Comparison of ENCODE assay signal across 8 cellular contexts in the genomic region with DNA sequence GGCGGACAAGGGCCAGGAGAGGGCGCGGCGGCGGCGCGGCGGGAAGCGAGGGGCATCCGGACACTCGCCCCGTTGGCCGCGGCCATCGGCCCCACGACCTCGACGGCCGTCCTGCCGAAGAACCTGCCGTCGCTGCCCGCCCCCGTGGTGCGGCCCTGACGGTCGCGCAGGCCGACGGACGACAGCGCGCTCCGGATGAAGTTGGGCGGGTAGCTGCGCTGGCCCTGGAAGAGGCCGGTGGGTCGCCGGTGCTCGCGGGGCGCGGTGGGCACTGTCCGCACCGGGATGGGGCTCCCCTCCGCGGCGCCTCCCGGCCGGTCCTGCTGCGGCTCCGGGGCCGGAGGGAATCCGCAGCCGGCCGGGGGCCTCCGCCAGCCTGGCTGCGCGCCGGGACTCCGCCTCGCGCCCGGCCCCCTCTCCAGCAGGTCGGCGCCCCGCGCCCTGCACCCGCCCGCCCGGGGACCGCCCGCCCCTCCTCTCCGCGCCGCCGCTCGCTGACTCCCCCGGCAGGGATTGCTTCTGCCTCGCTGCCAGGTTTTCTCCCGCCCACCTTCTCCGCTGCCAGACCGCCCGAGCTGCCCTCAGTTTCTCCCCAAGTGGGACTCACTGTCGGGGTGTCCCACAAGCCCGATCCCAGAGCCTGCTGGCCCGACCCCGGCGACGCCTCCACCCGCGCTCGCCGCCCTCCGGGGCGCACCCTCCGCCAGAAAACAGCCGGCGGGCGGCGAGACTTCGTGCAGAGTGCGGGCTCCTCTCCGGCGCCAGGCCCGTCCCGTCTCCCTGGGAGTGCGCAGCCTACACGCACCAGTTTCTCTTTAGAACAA. TPM values are rescaled to one million over a fixed set of nuclear protein-coding genes. Genes with fewer than 3 reads are reported as not detected.
DNase-seq lines count a peak whose midpoint lies in the region; ATAC-seq, FAIRE-seq and TF ChIP-seq lines count a peak whose summit lies in the region.
"Not testable (repeated sequence)": the region's sequence is repeated elsewhere in the genome, so short reads cannot be mapped to it uniquely, and the experiment has no call there.

No MANE protein-coding gene starts in this region.

- H3K4me3 Mint-ChIP-seq in activated T-cell treated with anti-CD3 and anti-CD28 coated beads, Interleukin-2, amount 50 U/mL, for 72 hours, result peak overlapping the region; percentile 55 to 75
- H3K4me3 Mint-ChIP-seq in dendritic cell treated with granulocyte-macrophage colony-stimulating factor and Interleukin-4, amounts not matched to agents 40 ng/mL and 50 ng/mL, for 4 days, result peak overlapping the region; percentile 76
- peak overlapping the region; percentile 58 for H3K4me3 Mint-ChIP-seq in mesothelial cell of epicardium

- TF ChIP-seq EP300 in A549 (IDR thresholded peaks at IDR 0.05), result not testable (repeated sequence)

- 52% methylated on average over 23 of the region's 109 CpGs for WGBS in A549 (ENCODE audit: missing lambda C conversion rate)

- not testable (repeated sequence) for H3K27ac Mint-ChIP-seq in activated T-cell treated with anti-CD3 and anti-CD28 coated beads, Interleukin-2, amount 50 U/mL, for 72 hours; dendritic cell treated with granulocyte-macrophage colony-stimulating factor and Interleukin-4, amounts not matched to agents 40 ng/mL and 50 ng/mL, for 4 days; mesothelial cell of epicardium

- CTCF ChIA-PET in A549 (lab: Yijun Ruan, JAX), result interaction anchor here (0.9 kb wide), 1 partner anchor 15 kb away, joined by 3 read pairs; no protein-coding TSS in a partner anchor

- POLR2A ChIA-PET in A549 (lab: Yijun Ruan, JAX), result not testable (repeated sequence)

- not testable (repeated sequence) for TF ChIP-seq RAD21 in A549 (conservative IDR thresholded peaks at IDR 0.05 in 1 of 2, IDR thresholded peaks at IDR 0.05 in 1 of 2)

- H3K4me2 ChIP-seq in A549, result peak overlapping the region; percentile 81

- TF ChIP-seq POLR2A in A549 (IDR thresholded peaks at IDR 0.05; ENCODE audit: low read length), result not testable (repeated sequence)

- H3K9me3 ChIP-seq in A549; RWPE2 (ENCODE audit: severe bottlenecking); left ventricle myocardium inferior (replicated peaks): not testable (repeated sequence)

- not testable (repeated sequence) for H3K27me3 ChIP-seq in RWPE2 (ENCODE audit: insufficient read depth, poor library complexity, severe bottlenecking)
- H3K27me3 ChIP-seq in left ventricle myocardium inferior (ENCODE audit: low read depth), result peaks cover 16% of the 10 kb centered on the region

- peak; percentile 76 to 82 for ATAC-seq in A549
- ATAC-seq in RWPE2 (ENCODE audit: low read depth), result peak; percentile 28
- ATAC-seq in activated T-cell treated with anti-CD3 and anti-CD28 coated beads, Interleukin-2, amount 50 U/mL, for 72 hours (replicated peaks in 1 of 2), result peak; percentile 73 to 77

- H3K4me1 Mint-ChIP-seq in activated T-cell treated with anti-CD3 and anti-CD28 coated beads, Interleukin-2, amount 50 U/mL, for 72 hours (ENCODE audit: low read depth); dendritic cell treated with granulocyte-macrophage colony-stimulating factor and Interleukin-4, amounts not matched to agents 40 ng/mL and 50 ng/mL, for 4 days (ENCODE audit: low read depth); mesothelial cell of epicardium: not testable (repeated sequence)

- not testable (repeated sequence) for H3K36me3 Mint-ChIP-seq in activated T-cell treated with anti-CD3 and anti-CD28 coated beads, Interleukin-2, amount 50 U/mL, for 72 hours (ENCODE audit: insufficient read depth in 2 of 2); dendritic cell treated with granulocyte-macrophage colony-stimulating factor and Interleukin-4, amounts not matched to agents 40 ng/mL and 50 ng/mL, for 4 days (ENCODE audit: low read depth); mesothelial cell of epicardium

- H3K4me1 ChIP-seq in A549; RWPE2 (ENCODE audit: insufficient read depth, poor library complexity, severe bottlenecking); left ventricle myocardium inferior: not testable (repeated sequence)

- not testable (repeated sequence) for FAIRE-seq in A549 (lab: Jason Lieb, UNC)

- intact Hi-C loops in dendritic cell treated with granulocyte-macrophage colony-stimulating factor and Interleukin-4, amounts not matched to agents 40 ng/mL and 50 ng/mL, for 4 days (cut with micrococcal nuclease); left ventricle myocardium inferior (cut with micrococcal nuclease): not testable (repeated sequence)

- H3K9me3 Mint-ChIP-seq in activated T-cell treated with anti-CD3 and anti-CD28 coated beads, Interleukin-2, amount 50 U/mL, for 72 hours; dendritic cell treated with granulocyte-macrophage colony-stimulating factor and Interleukin-4, amounts not matched to agents 40 ng/mL and 50 ng/mL, for 4 days; mesothelial cell of epicardium: not testable (repeated sequence)

- DNase-seq in A549 (ENCODE audit: low read depth in 1 of 2, low spot score in 1 of 2); RWPE2 (ENCODE audit: low spot score): not testable (repeated sequence)
- peak; percentile 35 for DNase-seq in GM20000 (ENCODE audit: low spot score)
- peak; percentile 18 to 25 for DNase-seq in activated T-cell treated with anti-CD3 and anti-CD28 coated beads, Interleukin-2, amount 50 U/mL, for 72 hours
- peak; percentile 32 for DNase-seq in left ventricle myocardium inferior
- peak; percentile 24 to 50 for DNase-seq in mesothelial cell of epicardium (ENCODE audit: low spot score in 2 of 2, unreplicated experiment in 2 of 2)

- H3K4me3 ChIP-seq in A549, result peak overlapping the region; percentile 56
- peak overlapping the region; percentile 27 for H3K4me3 ChIP-seq in RWPE2 (ENCODE audit: severe bottlenecking)
- H3K4me3 ChIP-seq in left ventricle myocardium inferior, result peak overlapping the region; percentile 68
- H3K4me3 ChIP-seq in skin epidermis, result peak overlapping the region; percentile 8 to 54 (median 41)

- peak overlapping the region; percentile 57 to 83; a peak in 5 of 6 replicates for H3K27ac ChIP-seq in A549
- H3K27ac ChIP-seq in RWPE2 (ENCODE audit: poor library complexity, severe bottlenecking), result not testable (repeated sequence)
- H3K27ac ChIP-seq in left ventricle myocardium inferior (replicated peaks), result peak overlapping the region; percentile 78
- H3K27ac ChIP-seq in skin epidermis, result peak overlapping the region in 6 of 21 experiments; percentile 22 to 65 (median 44)

- H3K36me3 ChIP-seq in RWPE2 (ENCODE audit: low read depth); left ventricle myocardium inferior: not testable (repeated sequence)

- not testable (repeated sequence) for H3K27me3 Mint-ChIP-seq in activated T-cell treated with anti-CD3 and anti-CD28 coated beads, Interleukin-2, amount 50 U/mL, for 72 hours (ENCODE audit: low read depth)
- peaks cover 16% of the 10 kb centered on the region for H3K27me3 Mint-ChIP-seq in dendritic cell treated with granulocyte-macrophage colony-stimulating factor and Interleukin-4, amounts not matched to agents 40 ng/mL and 50 ng/mL, for 4 days
- peaks cover 38% of the 10 kb centered on the region for H3K27me3 Mint-ChIP-seq in mesothelial cell of epicardium (ENCODE audit: low read depth)

- TF ChIP-seq CTCF in A549 (IDR thresholded peaks at IDR 0.05); GM20000 (IDR thresholded peaks at IDR 0.05; ENCODE audit: extremely low read depth, missing control alignments); RWPE2 (IDR thresholded peaks at IDR 0.05; ENCODE audit: poor library complexity, severe bottlenecking); left ventricle myocardium inferior (IDR thresholded peaks at IDR 0.05; ENCODE audit: borderline replicate concordance); mesothelial cell of epicardium (IDR thresholded peaks at IDR 0.05; ENCODE audit: unreplicated experiment): not testable (repeated sequence)

RNA-seq across cellular contexts. Expression of gene WASHC1, which starts 44.0 kb away (rescaled TPM):
- polyA plus RNA-seq in A549 (2011; rRNA removed), result 7.3 and 7.7 TPM in 2 replicates
- polyA plus RNA-seq in A549 (2012; cell fraction: cytosol; rRNA removed), result 11.9 and 13.1 TPM in 2 replicates
- 46.4 and 50.1 TPM in 2 replicates for polyA plus RNA-seq in A549 (2012; cell fraction: nucleus; rRNA removed)
- polyA plus RNA-seq in A549 (2017; fragmentation: RNase III; extraction: RNeasy Plus Mini Kit Qiagen cat#74134 plus additional on column Dnase treatment), result 7.3 to 8.7 TPM (median 7.4 TPM) in 3 replicates
- polyA minus RNA-seq in A549 (2011; rRNA and poly(A)+ RNA removed), result 7.2 and 7.8 TPM in 2 replicates
- 10 to 100 TPM; 11.8 to 21.2 TPM for total RNA-seq in activated T-cell treated with anti-CD3 and anti-CD28 coated beads, Interleukin-2, amount 50 U/mL, for 72 hours
- 13.5 TPM for total RNA-seq in left ventricle myocardium inferior
- total RNA-seq in mesothelial cell of epicardium, result 24.7 to 26.4 TPM (median 26.4 TPM) in 3 replicates

RNA-seq across cellular contexts. Expression of gene FOXD4, which starts 44.9 kb away (rescaled TPM):
- 0.33 and 0.35 TPM in 2 replicates for polyA plus RNA-seq in A549 (2011; rRNA removed)
- polyA plus RNA-seq in A549 (2012; cell fraction: cytosol; rRNA removed), result 0.45 and 0.60 TPM in 2 replicates
- polyA plus RNA-seq in A549 (2012; cell fraction: nucleus; rRNA removed), result 1.8 and 1.9 TPM in 2 replicates
- 0.45 to 0.50 TPM (median 0.49 TPM) in 3 replicates for polyA plus RNA-seq in A549 (2017; fragmentation: RNase III; extraction: RNeasy Plus Mini Kit Qiagen cat#74134 plus additional on column Dnase treatment)
- polyA minus RNA-seq in A549 (2011; rRNA and poly(A)+ RNA removed), result 0.12 TPM in 1 of 2 replicates, not detected in the other
- total RNA-seq in activated T-cell treated with anti-CD3 and anti-CD28 coated beads, Interleukin-2, amount 50 U/mL, for 72 hours, result under 1 TPM in 1 of 2 donors, not detected in 1; 0.38 TPM
- 0.11 TPM for total RNA-seq in left ventricle myocardium inferior
- 0.35 to 0.67 TPM (median 0.38 TPM) in 3 replicates for total RNA-seq in mesothelial cell of epicardium

Comparison
In these comparisons a context has a peak if more than half of its experiments do, and no peak if none do; other contexts are left out.
1. ATAC-seq: peak in every context shown above with its lines; median percentile 79 in A549; 75 in activated T-cell treated with anti-CD3 and anti-CD28 coated beads, Interleukin-2, amount 50 U/mL, for 72 hours; 28 in RWPE2.